ENCODE assay signal across 8 cellular contexts in genomic region chr12:98373019-98373554, GRCh38.
DNase-seq lines count a peak whose midpoint lies in the region; FAIRE-seq and TF ChIP-seq lines count a peak whose summit lies in the region.

No MANE protein-coding gene starts in this region.

- H3K36me3 ChIP-seq in bronchial epithelial cell (ENCODE audit: control insufficient read depth, insufficient read depth, low read length) = no peaks in the 10 kb centered on the region

- CTCF ChIA-PET in GM10248 (lab: Yijun Ruan, JAX) = no interaction called here

- peaks cover 6% of the 10 kb centered on the region for H3K27me3 ChIP-seq in bronchial epithelial cell (ENCODE audit: control insufficient read depth, insufficient read depth, low read length)

- DNase-seq in GM10248 (ENCODE audit: extremely low spot score) = peak; percentile 23
- DNase-seq in HTR-8/SVneo (ENCODE audit: insufficient read length, low spot score) = peak; percentile 33
- DNase-seq in NCI-H748 (lab: John Stamatoyannopoulos, UW; ENCODE audit: unreplicated experiment) = peak; percentile 85
- DNase-seq in bronchial epithelial cell (ENCODE audit: low read depth) = peak; percentile 52
- DNase-seq in middle frontal gyrus (ENCODE audit: extremely low spot score, low spot score) = peak; percentile 43
- DNase-seq in OCI-M2 (lab: John Stamatoyannopoulos, UW; ENCODE audit: unreplicated experiment) = no peak
- DNase-seq in activated CD4-positive, alpha-beta T cell treated with anti-CD3 and anti-CD28 coated beads, Interleukin-2, amount 50 U/mL, for 48 hours = no peak
- no peak for DNase-seq in UCSD-AML1 (lab: John Stamatoyannopoulos, UW; ENCODE audit: unreplicated experiment)

- no peak for FAIRE-seq in HTR-8/SVneo (lab: Jason Lieb, UNC)
- FAIRE-seq in bronchial epithelial cell (lab: Jason Lieb, UNC) = no peak

- POLR2A ChIA-PET in GM10248 (lab: Yijun Ruan, JAX) = no interaction called here

- no peak overlapping the region for H3K4me3 ChIP-seq in bronchial epithelial cell (ENCODE audit: low read depth, low read length)

- TF ChIP-seq CTCF in GM10248 (IDR thresholded peaks at IDR 0.05; ENCODE audit: control extremely low read depth, extremely low read depth, low read depth, missing control alignments) = peak; percentile 47
- TF ChIP-seq CTCF in bronchial epithelial cell (IDR thresholded peaks at IDR 0.05; ENCODE audit: insufficient read depth, low read length, severe bottlenecking) = peak; percentile 57

Comparison
In these comparisons a context has a peak if more than half of its experiments do, and no peak if none do; other contexts are left out.
1. DNase-seq: peak in GM10248 (single experiment), HTR-8/SVneo (single experiment), NCI-H748 (single experiment), bronchial epithelial cell (single experiment) and middle frontal gyrus (single experiment); none in OCI-M2 (single experiment), activated CD4-positive, alpha-beta T cell treated with anti-CD3 and anti-CD28 coated beads, Interleukin-2, amount 50 U/mL, for 48 hours (0 of 2) and UCSD-AML1 (single experiment).